ENCODE assay signal across 8 cellular contexts in genomic region chr19:42244452-42245220, GRCh38. TPM values are rescaled to one million over a fixed set of nuclear protein-coding genes. Genes with fewer than 3 reads are reported as not detected.
DNase-seq lines count a peak whose midpoint lies in the region; ATAC-seq, FAIRE-seq and TF ChIP-seq lines count a peak whose summit lies in the region.

No MANE protein-coding gene starts in this region.

- peak; percentile 73 for TF ChIP-seq CTCF in C4-2B (conservative IDR thresholded peaks at IDR 0.05)

- peak overlapping the region; percentile 92 for H3K27ac ChIP-seq in C4-2B

- peak; percentile 88 for DNase-seq in HTR-8/SVneo (ENCODE audit: insufficient read length, low spot score)
- peak; percentile 94 for DNase-seq in NOMO-1 treated with dmso at 0.1 percent for 144 hours (lab: John Stamatoyannopoulos, UW; ENCODE audit: unreplicated experiment)
- DNase-seq in activated CD8-positive, alpha-beta memory T cell treated with anti-CD3 and anti-CD28 coated beads, Interleukin-2, amount 50 U/mL, for 1 hour (ENCODE audit: extremely low read depth), result peak; percentile 61
- DNase-seq in mesenteric fat pad (ENCODE audit: low spot score), result peak; percentile 97
- peak; percentile 87 for DNase-seq in stimulated activated CD8-positive, alpha-beta memory T cell treated with anti-CD3 and anti-CD28 coated beads, Interleukin-15, amount 100 ng/mL, for 1 hour (ENCODE audit: low read depth)

- FAIRE-seq in HTR-8/SVneo (lab: Jason Lieb, UNC), result peak; percentile 89
- peak; percentile 93 for FAIRE-seq in endometrium (lab: Jason Lieb, UNC)

- ATAC-seq in GM19397 (IDR thresholded peaks at IDR 0.05; ENCODE audit: unreplicated experiment), result peak; percentile 33

RNA-seq across cellular contexts. Expression of gene GSK3A, which starts 2.2 kb away (rescaled TPM):
- total RNA-seq in mesenteric fat pad, result 36.0 TPM

RNA-seq across cellular contexts. Expression of gene ERF, which starts 10.3 kb away (rescaled TPM):
- total RNA-seq in mesenteric fat pad, result 55.5 TPM

RNA-seq across cellular contexts. Expression of gene CIC, which starts 24.4 kb away (rescaled TPM):
- 57.9 TPM for total RNA-seq in mesenteric fat pad

RNA-seq across cellular contexts. Expression of gene ZNF526, which starts 24.5 kb away (rescaled TPM):
- total RNA-seq in mesenteric fat pad, result 8.1 TPM

RNA-seq across cellular contexts. Expression of gene DEDD2, which starts 27.2 kb away (rescaled TPM):
- 12.4 TPM for total RNA-seq in mesenteric fat pad

Comparison
In these comparisons a context has a peak if more than half of its experiments do, and no peak if none do; other contexts are left out.
1. Peak in every context shown above with its lines: DNase-seq, ATAC-seq and H3K27ac ChIP-seq.